In genomic region chr6:45377041-45377554, GRCh38 we compare ENCODE assay signal across 8 cellular contexts. TPM values are rescaled to one million over a fixed set of nuclear protein-coding genes. Genes with fewer than 3 reads are reported as not detected.
DNase-seq lines count a peak whose midpoint lies in the region; ATAC-seq and TF ChIP-seq lines count a peak whose summit lies in the region.

No MANE protein-coding gene starts in this region.

- H3K27ac ChIP-seq in HL-60 (replicated peaks) (peak overlapping the region; percentile 97), heart left ventricle (peak overlapping the region; percentile 88 to 99 (median 96))

- no peaks in the 10 kb centered on the region for H3K36me3 ChIP-seq in heart left ventricle

- intact Hi-C loops in activated T-helper 1 cell treated with anti-CD3 and anti-CD28 coated beads, Interleukin-12 subunit alpha, Interleukin-12 subunit beta, Interleukin-2, Interleukin-4 antibody, amounts not matched to agents 30 ng/mL and 10 ng/mL and 1 ng/mL, durations not matched to agents 14 hours and 24 hours and 36 hours (cut with micrococcal nuclease): loop anchor here (1.0 to 5.0 kb wide), 13 partner anchors 66 to 990 kb away; partner anchors contain the start of gene CDC5L
- intact Hi-C loops in heart left ventricle (cut with DNase I): loop anchor here in 2 of 10 donors (5.0 kb wide), 1 partner anchor 45 kb away; no protein-coding TSS in a partner anchor

- H3K27me3 Mint-ChIP-seq in activated T-helper 1 cell treated with anti-CD3 and anti-CD28 coated beads, Interleukin-12 subunit alpha, Interleukin-12 subunit beta, Interleukin-2, Interleukin-4 antibody, amounts not matched to agents 30 ng/mL and 10 ng/mL and 1 ng/mL, durations not matched to agents 14 hours and 24 hours and 36 hours (ENCODE audit: insufficient read depth): no peaks in the 10 kb centered on the region

- no peak for TF ChIP-seq CTCF in HL-60 (IDR thresholded peaks at IDR 0.05; ENCODE audit: insufficient read depth, low read length)
- no peak for TF ChIP-seq CTCF in heart left ventricle (IDR thresholded peaks at IDR 0.05)

- H3K4me3 ChIP-seq in HL-60 (replicated peaks; ENCODE audit: insufficient read depth, low read length) (peak overlapping the region; percentile 72), heart left ventricle (peak overlapping the region; percentile 70 to 94 (median 82))

- peaks cover 2% of the 10 kb centered on the region for H3K36me3 Mint-ChIP-seq in activated T-helper 1 cell treated with anti-CD3 and anti-CD28 coated beads, Interleukin-12 subunit alpha, Interleukin-12 subunit beta, Interleukin-2, Interleukin-4 antibody, amounts not matched to agents 30 ng/mL and 10 ng/mL and 1 ng/mL, durations not matched to agents 14 hours and 24 hours and 36 hours (ENCODE audit: low read depth)

- DNase-seq in stimulated activated CD4-positive, alpha-beta T cell treated with anti-CD3 and anti-CD28 coated beads, TNF-alpha, amount 100 ng/mL, for 4 hours (ENCODE audit: low read depth in 3 of 3): peak in 2 of 3 experiments; percentile 76 to 78
- no peak for DNase-seq in stimulated activated CD4-positive, alpha-beta T cell treated with anti-CD3 and anti-CD28 coated beads, Interleukin-1b, Interleukin-23, amount 100 ng/mL, for 48 hours
- DNase-seq in HL-60 (ENCODE audit: low read depth in 1 of 2, low spot score in 1 of 2): no peak
- DNase-seq in activated T-helper 1 cell treated with anti-CD3 and anti-CD28 coated beads, Interleukin-12 subunit alpha, Interleukin-12 subunit beta, Interleukin-2, Interleukin-4 antibody, amounts not matched to agents 30 ng/mL and 10 ng/mL and 1 ng/mL, durations not matched to agents 14 hours and 24 hours and 36 hours (ENCODE audit: low spot score): no peak
- peak in 1 of 5 donors; percentile 84 for DNase-seq in heart left ventricle
- peak; percentile 79 for DNase-seq in putamen (ENCODE audit: low spot score)
- DNase-seq in NCI-H446 treated with DMSO at 0.1 percent for 48 hours (lab: John Stamatoyannopoulos, UW): no peak
- DNase-seq in germinal center (ENCODE audit: low spot score): no peak

- H3K9me3 ChIP-seq in heart left ventricle: no peaks in the 10 kb centered on the region

- H3K9me3 Mint-ChIP-seq in activated T-helper 1 cell treated with anti-CD3 and anti-CD28 coated beads, Interleukin-12 subunit alpha, Interleukin-12 subunit beta, Interleukin-2, Interleukin-4 antibody, amounts not matched to agents 30 ng/mL and 10 ng/mL and 1 ng/mL, durations not matched to agents 14 hours and 24 hours and 36 hours: no peaks in the 10 kb centered on the region

- TF ChIP-seq POLR2A in heart left ventricle (IDR thresholded peaks at IDR 0.05): no peak

- H3K4me1 Mint-ChIP-seq in activated T-helper 1 cell treated with anti-CD3 and anti-CD28 coated beads, Interleukin-12 subunit alpha, Interleukin-12 subunit beta, Interleukin-2, Interleukin-4 antibody, amounts not matched to agents 30 ng/mL and 10 ng/mL and 1 ng/mL, durations not matched to agents 14 hours and 24 hours and 36 hours (ENCODE audit: low read depth): peaks cover 29% of the 10 kb centered on the region

- peak overlapping the region; percentile 100 for H3K27ac Mint-ChIP-seq in activated T-helper 1 cell treated with anti-CD3 and anti-CD28 coated beads, Interleukin-12 subunit alpha, Interleukin-12 subunit beta, Interleukin-2, Interleukin-4 antibody, amounts not matched to agents 30 ng/mL and 10 ng/mL and 1 ng/mL, durations not matched to agents 14 hours and 24 hours and 36 hours

- 1 to 2% (median 1%) methylated on average over 20 to 21 of the region's 21 CpGs for WGBS in heart left ventricle, 4 donors

- peaks cover 0 to 23% (median 13%) of the 10 kb centered on the region in 12 donors for H3K4me1 ChIP-seq in heart left ventricle

- H3K27me3 ChIP-seq in HL-60 (ENCODE audit: insufficient read depth, poor library complexity, severe bottlenecking) (no peaks in the 10 kb centered on the region), heart left ventricle (no peaks in the 10 kb centered on the region)

- H3K4me3 Mint-ChIP-seq in activated T-helper 1 cell treated with anti-CD3 and anti-CD28 coated beads, Interleukin-12 subunit alpha, Interleukin-12 subunit beta, Interleukin-2, Interleukin-4 antibody, amounts not matched to agents 30 ng/mL and 10 ng/mL and 1 ng/mL, durations not matched to agents 14 hours and 24 hours and 36 hours: peak overlapping the region; percentile 96

- peak in 1 of 4 donors; percentile 0 for ATAC-seq in heart left ventricle

RNA-seq across cellular contexts. Expression of gene SUPT3H, which starts 0.6 kb away (rescaled TPM):
- total RNA-seq in activated T-helper 1 cell treated with anti-CD3 and anti-CD28 coated beads, Interleukin-12 subunit alpha, Interleukin-12 subunit beta, Interleukin-2, Interleukin-4 antibody, amounts not matched to agents 30 ng/mL and 10 ng/mL and 1 ng/mL, durations not matched to agents 14 hours and 24 hours and 36 hours: 11.0 and 11.7 TPM in 2 replicates
- total RNA-seq in heart left ventricle: 1 to 10 TPM; 1.5 to 8.1 (median 4.1) TPM
- 1 to 10 TPM; 4.1 to 5.6 TPM for polyA plus RNA-seq in heart left ventricle

RNA-seq across cellular contexts. Expression of gene RUNX2, which starts 49.0 kb away (rescaled TPM):
- total RNA-seq in activated T-helper 1 cell treated with anti-CD3 and anti-CD28 coated beads, Interleukin-12 subunit alpha, Interleukin-12 subunit beta, Interleukin-2, Interleukin-4 antibody, amounts not matched to agents 30 ng/mL and 10 ng/mL and 1 ng/mL, durations not matched to agents 14 hours and 24 hours and 36 hours: 12.7 TPM in 2 replicates
- 1 to 10 TPM in 7 of 9 donors, under 1 TPM in 2; 0.37 to 3.1 (median 2.0) TPM for total RNA-seq in heart left ventricle
- polyA plus RNA-seq in heart left ventricle: 1 to 10 TPM in 1 of 2 donors, under 1 TPM in 1; 0.54 to 2.1 TPM

Comparison
In these comparisons a context has a peak if more than half of its experiments do, and no peak if none do; other contexts are left out.
1. DNase-seq: peak in stimulated activated CD4-positive, alpha-beta T cell treated with anti-CD3 and anti-CD28 coated beads, TNF-alpha, amount 100 ng/mL, for 4 hours (2 of 3) and putamen (single experiment); none in stimulated activated CD4-positive, alpha-beta T cell treated with anti-CD3 and anti-CD28 coated beads, Interleukin-1b, Interleukin-23, amount 100 ng/mL, for 48 hours (single experiment), HL-60 (0 of 2), activated T-helper 1 cell treated with anti-CD3 and anti-CD28 coated beads, Interleukin-12 subunit alpha, Interleukin-12 subunit beta, Interleukin-2, Interleukin-4 antibody, amounts not matched to agents 30 ng/mL and 10 ng/mL and 1 ng/mL, durations not matched to agents 14 hours and 24 hours and 36 hours (single experiment), NCI-H446 treated with DMSO at 0.1 percent for 48 hours (single experiment) and germinal center (single experiment).